Comparison of ENCODE assay signal across 26 cellular contexts in genomic region chr7:157763279-157764000, GRCh38.
"Had no signal": no experiment of that assay in that cellular context is flagged by ENCODE, and none has a peak within 500 bp of the region (broad histone marks: within the 10 kb centered on the region; RNA-seq: fewer than 3 reads in every experiment).

No MANE protein-coding gene starts in this region.

- H3K36me3 Mint-ChIP-seq: activated CD4-positive, alpha-beta memory T cell treated with anti-CD3 and anti-CD28 coated beads for 36 hours; activated naive CD8-positive, alpha-beta T cell had no signal

- H3K9me3 ChIP-seq: body of pancreas, colonic mucosa had no signal

- H3K36me3 ChIP-seq: colonic mucosa, esophagus squamous epithelium, gastroesophageal sphincter had no signal

- DNase-seq: activated CD4-positive, alpha-beta memory T cell treated with anti-CD3 and anti-CD28 coated beads for 36 hours; activated CD4-positive, alpha-beta T cell treated with anti-CD3 and anti-CD28 coated beads for 36 hours; activated CD4-positive, alpha-beta T cell treated with anti-CD3 and anti-CD28 coated beads, Interleukin-2, amount 10 ng/mL, durations not matched to agents 24 days and 14 days; activated CD4-positive, CD25-positive, alpha-beta regulatory T cell; activated CD4-positive, CD25-positive, alpha-beta regulatory T cell treated with anti-CD3 and anti-CD28 coated beads, Interleukin-2, amount 50 U/mL, for 72 hours; activated CD8-positive, alpha-beta memory T cell treated with anti-CD3 and anti-CD28 coated beads, Interleukin-2, amount 50 U/mL, for 48 hours; activated CD8-positive, alpha-beta T cell treated with anti-CD3 and anti-CD28 coated beads, Interleukin-2, amount 10 ng/mL, durations not matched to agents 7 days and 5 days; activated gamma-delta T cell treated with Interleukin-2 at 50 U/mL for 16 hours; activated naive CD4-positive, alpha-beta T cell treated with anti-CD3 and anti-CD28 coated beads, Interleukin-2, amount 50 U/mL, for 16 hours; activated naive CD4-positive, alpha-beta T cell treated with Interleukin-2 at 50 U/mL for 16 hours; activated T-cell treated with anti-CD3 and anti-CD28 coated beads for 4 hours; activated T-cell treated with anti-CD3 and anti-CD28 coated beads, Interleukin-2, amount 50 U/mL, for 24 hours; activated T-cell treated with anti-CD3 and anti-CD28 coated beads, Interleukin-2, amount 50 U/mL, for 72 hours; amniotic stem cell; anterior cingulate cortex; body of pancreas; colonic mucosa; effector CD8-positive, alpha-beta T cell; esophagus squamous epithelium; foreskin melanocyte; T-helper 2 cell had no signal

- H3K4me1 ChIP-seq: body of pancreas, colonic mucosa, esophagus squamous epithelium, gastroesophageal sphincter had no signal

- ATAC-seq: activated CD4-positive, alpha-beta T cell treated with anti-CD3 and anti-CD28 coated beads for 36 hours; activated CD8-positive, alpha-beta T cell treated with anti-CD3 and anti-CD28 coated beads, Interleukin-2, amount 10 ng/mL, durations not matched to agents 7 days and 5 days; activated T-cell treated with anti-CD3 and anti-CD28 coated beads, Interleukin-2, amount 50 U/mL, for 72 hours; body of pancreas; gastroesophageal sphincter had no signal

- FAIRE-seq: endometrium, endothelial cell of umbilical vein had no signal

- H3K27me3 ChIP-seq: body of pancreas, colonic mucosa, esophagus squamous epithelium had no signal

- H3K4me3 Mint-ChIP-seq: activated CD4-positive, alpha-beta memory T cell treated with anti-CD3 and anti-CD28 coated beads for 36 hours; activated CD4-positive, alpha-beta T cell treated with anti-CD3 and anti-CD28 coated beads for 36 hours; activated CD4-positive, alpha-beta T cell treated with anti-CD3 and anti-CD28 coated beads, Interleukin-2, amount 10 ng/mL, durations not matched to agents 24 days and 14 days; activated CD8-positive, alpha-beta T cell treated with anti-CD3 and anti-CD28 coated beads, Interleukin-2, amount 10 ng/mL, durations not matched to agents 7 days and 5 days; activated naive CD8-positive, alpha-beta T cell; activated T-cell treated with anti-CD3 and anti-CD28 coated beads, Interleukin-2, amount 50 U/mL, for 24 hours; activated T-cell treated with anti-CD3 and anti-CD28 coated beads, Interleukin-2, amount 50 U/mL, for 72 hours had no signal

- H3K27me3 Mint-ChIP-seq: activated CD4-positive, alpha-beta T cell treated with anti-CD3 and anti-CD28 coated beads for 36 hours had no signal

- H3K4me1 Mint-ChIP-seq: activated CD4-positive, alpha-beta T cell treated with anti-CD3 and anti-CD28 coated beads, Interleukin-2, amount 10 ng/mL, durations not matched to agents 24 days and 14 days had no signal

- H3K27ac ChIP-seq: body of pancreas, colonic mucosa, epithelial cell of prostate, esophagus squamous epithelium, gastroesophageal sphincter had no signal

- H3K27ac Mint-ChIP-seq: activated CD4-positive, alpha-beta memory T cell treated with anti-CD3 and anti-CD28 coated beads for 36 hours; activated CD4-positive, alpha-beta T cell treated with anti-CD3 and anti-CD28 coated beads for 36 hours; activated CD4-positive, alpha-beta T cell treated with anti-CD3 and anti-CD28 coated beads, Interleukin-2, amount 10 ng/mL, durations not matched to agents 24 days and 14 days; activated CD8-positive, alpha-beta T cell treated with anti-CD3 and anti-CD28 coated beads, Interleukin-2, amount 10 ng/mL, durations not matched to agents 7 days and 5 days; activated naive CD8-positive, alpha-beta T cell; activated T-cell treated with anti-CD3 and anti-CD28 coated beads, Interleukin-2, amount 50 U/mL, for 24 hours; activated T-cell treated with anti-CD3 and anti-CD28 coated beads, Interleukin-2, amount 50 U/mL, for 72 hours had no signal

- H3K4me3 ChIP-seq: body of pancreas, colonic mucosa, esophagus squamous epithelium, gastroesophageal sphincter had no signal
